ENCODE assay signal across 13 cellular contexts in the genomic region with DNA sequence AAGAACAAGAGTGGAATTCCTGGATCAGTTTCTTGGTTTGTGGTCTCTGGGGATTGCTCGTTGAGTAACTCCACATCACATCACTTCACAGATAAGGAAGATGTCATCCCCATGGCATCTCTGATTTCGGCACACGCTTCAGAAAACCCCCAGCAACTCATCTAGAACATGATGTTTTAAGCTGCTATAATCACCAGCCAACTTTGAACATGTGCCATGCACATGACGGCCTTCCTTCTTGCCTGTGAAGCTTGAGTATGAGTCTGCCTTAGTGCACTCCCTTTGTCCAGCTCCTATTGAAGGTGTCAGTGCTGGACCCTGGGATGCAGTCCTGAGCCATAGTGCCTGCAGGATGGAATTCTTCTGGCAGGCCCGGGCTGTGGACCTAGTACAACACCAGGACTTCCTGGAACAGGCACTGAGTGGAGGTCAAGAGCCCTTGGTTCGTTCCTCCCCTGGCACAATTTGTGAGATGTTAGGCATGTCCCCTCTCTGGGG.
DNase-seq lines count a peak whose midpoint lies in the region; ATAC-seq and TF ChIP-seq lines count a peak whose summit lies in the region.
"Had no signal": no experiment of that assay in that cellular context is flagged by ENCODE, and none has a peak within 500 bp of the region (broad histone marks: within the 10 kb centered on the region; RNA-seq: fewer than 3 reads in every experiment).

No MANE protein-coding gene starts in this region.

- peak overlapping the region; percentile 99 for H3K27ac ChIP-seq in PC-3 (ENCODE audit: low read length)
- peak overlapping the region; percentile 30 for H3K27ac ChIP-seq in fibroblast of lung (ENCODE audit: insufficient read depth, low read length)
- no peak overlapping the region for H3K27ac ChIP-seq in smooth muscle cell (ENCODE audit: low read depth)

- WGBS in smooth muscle cell (ENCODE audit: low lambda C conversion rate), result 52% methylated on average over 6 of the region's 6 CpGs

- POLR2A ChIA-PET in activated CD4-positive, alpha-beta T cell treated with anti-CD3 and anti-CD28 coated beads for 36 hours (lab: Charles Lee), result no interaction called here
- POLR2A ChIA-PET in PC-3 (lab: Charles Lee; ENCODE audit: unreplicated experiment), result no interaction called here

- peaks cover 16% of the 10 kb centered on the region for H3F3A ChIP-seq in PC-3 (ENCODE audit: low read length, unreplicated experiment)
- no peaks in the 10 kb centered on the region for H3F3A ChIP-seq in smooth muscle cell (ENCODE audit: low read depth)

- H3K9ac ChIP-seq in PC-3 (ENCODE audit: low read length), result peak overlapping the region; percentile 92
- no peak overlapping the region for H3K9ac ChIP-seq in fibroblast of lung (ENCODE audit: insufficient read depth, low read length)
- H3K9ac ChIP-seq in smooth muscle cell (ENCODE audit: low read depth), result no peak overlapping the region

- H3K27me3 ChIP-seq in PC-3 (ENCODE audit: low read length), result no peaks in the 10 kb centered on the region
- H3K27me3 ChIP-seq in fibroblast of lung (ENCODE audit: control insufficient read depth, insufficient read depth, low read length), result no peaks in the 10 kb centered on the region
- H3K27me3 ChIP-seq in smooth muscle cell (ENCODE audit: low read depth), result no peaks in the 10 kb centered on the region

- BruUV-seq in PC-3 (replicated peaks; lab: Mats Ljungman, UMichigan), result no TSS peak

- intact Hi-C loops in activated CD4-positive, alpha-beta T cell treated with anti-CD3 and anti-CD28 coated beads for 36 hours (cut with DNase I, micrococcal nuclease), result no loop called here
- intact Hi-C loops in PC-3 (cut with micrococcal nuclease), result loop anchor here (2.0 to 10.0 kb wide), 4 partner anchors 48 to 162 kb away; no protein-coding TSS in a partner anchor

- H3K4me1 Mint-ChIP-seq in activated CD4-positive, alpha-beta T cell treated with anti-CD3 and anti-CD28 coated beads for 36 hours, result peaks cover 22% of the 10 kb centered on the region

- H3K9me3 Mint-ChIP-seq in activated CD4-positive, alpha-beta T cell treated with anti-CD3 and anti-CD28 coated beads for 36 hours (ENCODE audit: low read depth), result peaks cover 2% of the 10 kb centered on the region

- no peaks in the 10 kb centered on the region for H3K27me3 Mint-ChIP-seq in activated CD4-positive, alpha-beta T cell treated with anti-CD3 and anti-CD28 coated beads for 36 hours

- no peak for DNase-seq in activated CD4-positive, alpha-beta T cell treated with anti-CD3 and anti-CD28 coated beads for 36 hours
- DNase-seq in activated CD4-positive, alpha-beta T cell treated with anti-CD3 and anti-CD28 coated beads for 4 hours, result no peak
- DNase-seq in PC-3, result no peak
- DNase-seq in fibroblast of lung (ENCODE audit: low read depth in 2 of 2), result peak; percentile 96
- DNase-seq in smooth muscle cell (lab: John Stamatoyannopoulos, UW; ENCODE audit: unreplicated experiment), result no peak
- no peak for DNase-seq in NCI-H526 treated with DMSO at 0.1 percent for 48 hours (lab: John Stamatoyannopoulos, UW)
- no peak for DNase-seq in NCI-H1694 treated with DMSO at 0.1 percent for 48 hours (lab: John Stamatoyannopoulos, UW)
- no peak for DNase-seq in CD1c-positive myeloid dendritic cell (ENCODE audit: extremely low spot score)
- DNase-seq: ACHN; activated CD4-positive, CD25-positive, alpha-beta regulatory T cell; dermis blood vessel endothelial cell; hippocampal formation; stimulated activated CD8-positive, alpha-beta memory T cell treated with anti-CD3 and anti-CD28 coated beads, Interleukin-4, amount 100 ng/mL, for 48 hours had no signal

- H4K20me1 ChIP-seq in PC-3 (ENCODE audit: low read length) (no peaks in the 10 kb centered on the region), fibroblast of lung (ENCODE audit: control insufficient read depth, extremely low read depth, insufficient read depth, low read length) (no peaks in the 10 kb centered on the region), smooth muscle cell (ENCODE audit: low read depth) (no peaks in the 10 kb centered on the region)

- CTCF ChIA-PET in activated CD4-positive, alpha-beta T cell treated with anti-CD3 and anti-CD28 coated beads for 36 hours (lab: Charles Lee), result no interaction called here
- CTCF ChIA-PET in PC-3 (lab: Charles Lee), result interaction anchor here (0.6 kb wide), 1 partner anchor 31 kb away, joined by 5 read pairs; no protein-coding TSS in a partner anchor

- H3K9me3 ChIP-seq in PC-3 (ENCODE audit: low read length) (no peaks in the 10 kb centered on the region), fibroblast of lung (ENCODE audit: control insufficient read depth, insufficient read depth, low read depth, low read length) (no peaks in the 10 kb centered on the region), smooth muscle cell (replicated peaks; ENCODE audit: low read depth) (no peaks in the 10 kb centered on the region)

- H3K79me2 ChIP-seq in PC-3 (ENCODE audit: low read length) (no peaks in the 10 kb centered on the region), fibroblast of lung (ENCODE audit: control insufficient read depth, insufficient read depth, low read length) (no peaks in the 10 kb centered on the region), smooth muscle cell (ENCODE audit: low read depth) (no peaks in the 10 kb centered on the region)

- ATAC-seq in activated CD4-positive, alpha-beta T cell treated with anti-CD3 and anti-CD28 coated beads for 36 hours, result no peak
- no peak for ATAC-seq in PC-3

- H3K4me2 ChIP-seq in PC-3 (ENCODE audit: low read length) (peak overlapping the region; percentile 78; the same call in 1 of the 2 replicates), fibroblast of lung (ENCODE audit: extremely low read depth, insufficient read depth, low read length) (no peak overlapping the region), smooth muscle cell (peak overlapping the region; percentile 6)

- H3K4me1 ChIP-seq in PC-3 (ENCODE audit: insufficient read depth, low read length) (peaks cover 42% of the 10 kb centered on the region), fibroblast of lung (ENCODE audit: control insufficient read depth, extremely low read depth, insufficient read depth, low read length) (peaks cover 8% of the 10 kb centered on the region), smooth muscle cell (ENCODE audit: low read depth) (no peaks in the 10 kb centered on the region)

- H2AFZ ChIP-seq in PC-3 (ENCODE audit: low read length) (no peak overlapping the region), fibroblast of lung (ENCODE audit: low read length) (no peak overlapping the region), smooth muscle cell (ENCODE audit: low read depth) (no peak overlapping the region)

- no peak for TF ChIP-seq CTCF in PC-3 (conservative IDR thresholded peaks at IDR 0.05; ENCODE audit: low read depth, low read length)
- TF ChIP-seq CTCF in fibroblast of lung (conservative IDR thresholded peaks at IDR 0.05 in 1 of 2, IDR thresholded peaks at IDR 0.05 in 1 of 2; ENCODE audit: low read depth in 1 of 2, low read length in 2 of 2), result no peak
- TF ChIP-seq CTCF in smooth muscle cell (IDR thresholded peaks at IDR 0.05; ENCODE audit: borderline replicate concordance, insufficient read depth, poor library complexity, severe bottlenecking), result no peak

- no peaks in the 10 kb centered on the region for H3K36me3 ChIP-seq in PC-3 (ENCODE audit: low read depth, low read length)
- no peaks in the 10 kb centered on the region for H3K36me3 ChIP-seq in fibroblast of lung (ENCODE audit: control insufficient read depth, insufficient read depth, low read length)
- H3K36me3 ChIP-seq in smooth muscle cell (ENCODE audit: low read depth), result no peaks in the 10 kb centered on the region

- H3K4me3 ChIP-seq in PC-3 (ENCODE audit: low read length) (no peak overlapping the region), fibroblast of lung (replicated peaks in 1 of 4; ENCODE audit: control extremely low read depth in 1 of 4, insufficient read depth in 1 of 4, low read depth in 3 of 4, low read length in 4 of 4) (no peak overlapping the region), smooth muscle cell (no peak overlapping the region)

- H3K9me2 ChIP-seq in PC-3 (replicated peaks; ENCODE audit: low read length), result no peaks in the 10 kb centered on the region

- peak overlapping the region; percentile 76 for H3K27ac Mint-ChIP-seq in activated CD4-positive, alpha-beta T cell treated with anti-CD3 and anti-CD28 coated beads for 36 hours

- H3K36me3 Mint-ChIP-seq in activated CD4-positive, alpha-beta T cell treated with anti-CD3 and anti-CD28 coated beads for 36 hours (ENCODE audit: low read depth), result peaks cover 5% of the 10 kb centered on the region

- H3K4me3 Mint-ChIP-seq in activated CD4-positive, alpha-beta T cell treated with anti-CD3 and anti-CD28 coated beads for 36 hours, result no peak overlapping the region

Comparison
In these comparisons a context has a peak if more than half of its experiments do, and no peak if none do; other contexts are left out.
1. DNase-seq: peak in fibroblast of lung (2 of 2); none in activated CD4-positive, alpha-beta T cell treated with anti-CD3 and anti-CD28 coated beads for 36 hours (single experiment), activated CD4-positive, alpha-beta T cell treated with anti-CD3 and anti-CD28 coated beads for 4 hours (0 of 2), PC-3 (single experiment), smooth muscle cell (single experiment), NCI-H526 treated with DMSO at 0.1 percent for 48 hours (single experiment), NCI-H1694 treated with DMSO at 0.1 percent for 48 hours (single experiment) and CD1c-positive myeloid dendritic cell (single experiment).